Comparison of ENCODE assay signal across 1 cellular context in genomic region chr19:52942371-52943133, GRCh38.
TF ChIP-seq lines count a peak whose summit lies in the region.

No MANE protein-coding gene starts in this region.

TF ChIP-seq in SK-N-SH treated with all-trans-retinoic acid at 6 μM for 48 hours, 23 proteins besides CTCF, POLR2A, EP300 and RAD21 (continued from another document):
- TF ChIP-seq POU6F1 (CRISPR knock-in tag; IDR thresholded peaks at IDR 0.05; ENCODE audit: borderline replicate concordance, low read depth) (no peak), RARB (CRISPR knock-in tag; IDR thresholded peaks at IDR 0.05) (no peak), CREB5 (CRISPR knock-in tag; IDR thresholded peaks at IDR 0.05; ENCODE audit: low read depth) (no peak), ZNF70 (CRISPR knock-in tag; IDR thresholded peaks at IDR 0.05) (no peak), ESRRG (CRISPR knock-in tag; IDR thresholded peaks at IDR 0.05) (no peak), GLIS3 (CRISPR knock-in tag; IDR thresholded peaks at IDR 0.05) (no peak), ZFP3 (CRISPR knock-in tag; IDR thresholded peaks at IDR 0.05) (no peak), ZNF565 (CRISPR knock-in tag; conservative IDR thresholded peaks at IDR 0.05; ENCODE audit: low read depth) (no peak), SNAI2 (CRISPR knock-in tag; IDR thresholded peaks at IDR 0.05) (no peak), ZFP30 (CRISPR knock-in tag; IDR thresholded peaks at IDR 0.05) (no peak)
